ENCODE assay signal across 26 cellular contexts in genomic region chr9:114166606-114167572, GRCh38. TPM values are rescaled to one million over a fixed set of nuclear protein-coding genes. Genes with fewer than 3 reads are reported as not detected.
A peak's percentile ranks its signal among the peaks of the same experiment; 100 is the strongest.
DNase-seq lines count a peak whose midpoint lies in the region; ATAC-seq, FAIRE-seq and TF ChIP-seq lines count a peak whose summit lies in the region.
"Had no signal": no experiment of that assay in that cellular context is flagged by ENCODE, and none has a peak within 500 bp of the region (broad histone marks: within the 10 kb centered on the region; RNA-seq: fewer than 3 reads in every experiment).

No MANE protein-coding gene starts in this region.

- H2BK5ac ChIP-seq in neuronal stem cell (ENCODE audit: low read length), result no peak overlapping the region

- peaks cover 26% of the 10 kb centered on the region for H4K20me1 ChIP-seq in HepG2 (ENCODE audit: insufficient read depth, low read length)
- no peaks in the 10 kb centered on the region for H4K20me1 ChIP-seq in endothelial cell of umbilical vein (replicated peaks; ENCODE audit: control insufficient read depth, extremely low read depth, insufficient read depth, low read length)

- intact Hi-C loops in HepG2 (cut with micrococcal nuclease; ENCODE audit: unreplicated experiment) (no loop called here), right lobe of liver (cut with DNase I) (no loop called here), endothelial cell of umbilical vein (cut with micrococcal nuclease) (no loop called here)

- H2AK5ac ChIP-seq in neuronal stem cell (ENCODE audit: low read depth, low read length), result no peak overlapping the region

- no peaks in the 10 kb centered on the region for H3K27me3 ChIP-seq in HepG2 (ENCODE audit: control insufficient read depth in 1 of 2, insufficient read depth in 2 of 2, low read length in 2 of 2)
- H3K27me3 ChIP-seq in right lobe of liver, result no peaks in the 10 kb centered on the region
- no peaks in the 10 kb centered on the region for H3K27me3 ChIP-seq in endothelial cell of umbilical vein (ENCODE audit: control insufficient read depth in 2 of 2, insufficient read depth in 2 of 2, low read length in 2 of 2)
- no peaks in the 10 kb centered on the region for H3K27me3 ChIP-seq in neuronal stem cell (ENCODE audit: control insufficient read depth in 3 of 3, insufficient read depth in 3 of 3, low read depth in 1 of 3, low read length in 3 of 3)
- H3K27me3 ChIP-seq: pancreas, tibial nerve had no signal

- H3K4me3 ChIP-seq in HepG2 (replicated peaks in 1 of 3; ENCODE audit: insufficient read depth in 1 of 3, low read depth in 2 of 3, low read length in 3 of 3) (no peak overlapping the region), right lobe of liver (no peak overlapping the region), endothelial cell of umbilical vein (replicated peaks in 1 of 3; ENCODE audit: insufficient read depth in 1 of 3, low read depth in 1 of 3, low read length in 3 of 3) (no peak overlapping the region), neuronal stem cell (ENCODE audit: low read length in 2 of 2) (no peak overlapping the region)
- H3K4me3 ChIP-seq: A549, left ventricle myocardium inferior, pancreas, tibial nerve had no signal

- no peak overlapping the region for H3K4ac ChIP-seq in neuronal stem cell (ENCODE audit: low read length)

- H4K91ac ChIP-seq in neuronal stem cell (ENCODE audit: low read depth, low read length, poor library complexity), result no peak overlapping the region

- H3K27ac ChIP-seq in HepG2 (ENCODE audit: extremely low read length, insufficient read depth, low read length) (no peak overlapping the region), right lobe of liver (no peak overlapping the region), endothelial cell of umbilical vein (ENCODE audit: insufficient read depth, low read depth, low read length) (no peak overlapping the region), neuronal stem cell (replicated peaks; ENCODE audit: low read length) (peak overlapping the region; percentile 35)
- H3K27ac ChIP-seq: A549, HL-60, left ventricle myocardium inferior, pancreas had no signal

- H3K79me1 ChIP-seq in neuronal stem cell (ENCODE audit: low read depth, low read length), result no peaks in the 10 kb centered on the region

- DNase-seq in HepG2 (ENCODE audit: low spot score), result no peak
- no peak for DNase-seq in right lobe of liver
- DNase-seq in endothelial cell of umbilical vein (ENCODE audit: low read depth, low spot score), result peak; percentile 28
- no peak for DNase-seq in neuronal stem cell (ENCODE audit: low spot score)
- DNase-seq in stimulated activated CD4-positive, alpha-beta T cell treated with anti-CD3 and anti-CD28 coated beads, Interleukin-4, amount 100 ng/mL, for 24 hours, result no peak
- no peak for DNase-seq in hepatic stellate cell (ENCODE audit: low spot score)
- DNase-seq in NCI-H524 treated with DMSO at 0.1 percent for 48 hours (lab: John Stamatoyannopoulos, UW), result no peak
- DNase-seq in epidermal melanocyte (ENCODE audit: insufficient read length, low spot score), result no peak
- DNase-seq: activated B cell treated with CpG ODN at 0.5 μM for 24 hours; activated naive CD4-positive, alpha-beta T cell treated with anti-CD3 and anti-CD28 coated beads, Interleukin-2, amount 10 ng/mL, durations not matched to agents 7 days and 5 days; amniotic stem cell; DMS79; left ventricle myocardium inferior; NCI-H1092 treated with DMSO at 0.1 percent for 48 hours; NCI-H1930; NCI-H226; NCI-H82; stimulated activated naive CD8-positive, alpha-beta T cell treated with anti-CD3 and anti-CD28 coated beads, Interleukin-15, amount 100 ng/mL, for 72 hours had no signal

- H4K8ac ChIP-seq in neuronal stem cell (ENCODE audit: low read depth, low read length), result no peak overlapping the region

- no TSS peak for BruUV-seq in HepG2 (replicated peaks; lab: Mats Ljungman, UMichigan)
- no TSS peak for BruUV-seq in endothelial cell of umbilical vein (replicated peaks; lab: Mats Ljungman, UMichigan)

- TF ChIP-seq CTCF in HepG2 (CRISPR knock-in tag; IDR thresholded peaks at IDR 0.05) (no peak), right lobe of liver (IDR thresholded peaks at IDR 0.05) (no peak), endothelial cell of umbilical vein (IDR thresholded peaks at IDR 0.05; ENCODE audit: extremely low read depth in 1 of 2, insufficient read depth in 1 of 2, low read depth in 1 of 2, low read length in 2 of 2) (no peak)

- H3K4me2 ChIP-seq in HepG2 (ENCODE audit: low read depth, low read length), result no peak overlapping the region
- no peak overlapping the region for H3K4me2 ChIP-seq in endothelial cell of umbilical vein (ENCODE audit: insufficient read depth, low read length)
- no peak overlapping the region for H3K4me2 ChIP-seq in neuronal stem cell (ENCODE audit: insufficient read depth, low read length, poor library complexity, severe bottlenecking)
- H3K4me2 ChIP-seq: A549 had no signal

- in situ Hi-C loops in HepG2 (cut with HindIII; ENCODE audit: extremely low pct_ligation_motif_present, low pct_unique_long_range_greater_than_20kb), result no loop called here

- H3K9me1 ChIP-seq in endothelial cell of umbilical vein (replicated peaks; ENCODE audit: control insufficient read depth, extremely low read depth, insufficient read depth, low read length), result no peaks in the 10 kb centered on the region

- WGBS in HepG2 (ENCODE audit: low lambda C conversion rate), result 92% methylated on average over 7 of the region's 8 CpGs
- WGBS in right lobe of liver (ENCODE audit: insufficient coverage, low coverage, low lambda C conversion rate, missing lambda C conversion rate), result 71% methylated on average over 1 of the region's 8 CpGs
- WGBS in neuronal stem cell (ENCODE audit: extremely low coverage in 2 of 2, insufficient read length in 2 of 2, insufficient replicate concordance in 1 of 2), 2 donors, result no CpG with 5 or more reads among the region's 8 CpGs

- H3K9me3 ChIP-seq in HepG2 (ENCODE audit: low read length), result no peaks in the 10 kb centered on the region
- no peaks in the 10 kb centered on the region for H3K9me3 ChIP-seq in right lobe of liver
- H3K9me3 ChIP-seq in endothelial cell of umbilical vein (replicated peaks; ENCODE audit: control insufficient read depth, insufficient read depth, low read length), result no peaks in the 10 kb centered on the region
- H3K9me3 ChIP-seq in neuronal stem cell (replicated peaks in 1 of 2; ENCODE audit: control insufficient read depth in 2 of 2, insufficient read depth in 1 of 2, low read depth in 1 of 2, low read length in 2 of 2), result peaks cover 0 to 2% of the 10 kb centered on the region in 2 donors
- H3K9me3 ChIP-seq: A549, left ventricle myocardium inferior, pancreas, tibial nerve had no signal

- H3K14ac ChIP-seq in neuronal stem cell (ENCODE audit: low read length), result no peak overlapping the region

- FAIRE-seq in HepG2 (lab: Jason Lieb, UNC) (no peak), endothelial cell of umbilical vein (lab: Jason Lieb, UNC) (no peak)
- FAIRE-seq: A549, bronchial epithelial cell, endometrium, pancreas had no signal

- CTCF ChIA-PET in HepG2 (lab: Yijun Ruan, JAX; ENCODE audit: low intra/inter-chr PET ratio, low total read pairs) (no interaction called here), endothelial cell of umbilical vein (lab: Charles Lee) (interaction anchor here (0.6 to 1.2 kb wide), 4 partner anchors 12 to 124 kb away, joined by 3 to 9 read pairs (median 4); partner anchors contain the start of gene COL27A1)

- dilution Hi-C loops in endothelial cell of umbilical vein (cut with MboI; ENCODE audit: extremely low pct_ligation_motif_present, low sequenced_read_pairs), result no loop called here

- H3K23ac ChIP-seq in neuronal stem cell (ENCODE audit: low read depth, low read length, poor library complexity), result no peak overlapping the region

- H2BK15ac ChIP-seq in neuronal stem cell (ENCODE audit: low read length), result no peak overlapping the region

- POLR2A ChIA-PET in HepG2 (lab: Yijun Ruan, JAX), result no interaction called here
- POLR2A ChIA-PET in endothelial cell of umbilical vein (lab: Charles Lee), result no interaction called here

- ATAC-seq in HepG2 (no peak), right lobe of liver (no peak)
- ATAC-seq: A549; HCT116; pancreas; stimulated activated naive CD8-positive, alpha-beta T cell treated with anti-CD3 and anti-CD28 coated beads, Interleukin-15, amount 100 ng/mL, for 72 hours had no signal

- TF ChIP-seq EP300 in HepG2 (IDR thresholded peaks at IDR 0.05; ENCODE audit: low read depth in 2 of 2, low read length in 2 of 2), result no peak
- TF ChIP-seq EP300 in HepG2 (CRISPR knock-in tag; IDR thresholded peaks at IDR 0.05; ENCODE audit: borderline replicate concordance), result no peak

- no peak overlapping the region for H3K9ac ChIP-seq in HepG2 (ENCODE audit: insufficient read depth, low read depth, low read length)
- H3K9ac ChIP-seq in endothelial cell of umbilical vein (replicated peaks; ENCODE audit: extremely low read depth, insufficient read depth, low read length), result no peak overlapping the region
- no peak overlapping the region for H3K9ac ChIP-seq in neuronal stem cell (ENCODE audit: low read depth, low read length, poor library complexity)

- H2BK120ac ChIP-seq in neuronal stem cell (ENCODE audit: low read depth, low read length), result no peak overlapping the region

- H3K79me2 ChIP-seq in HepG2 (ENCODE audit: insufficient read depth, low read length) (peaks cover 51% of the 10 kb centered on the region), endothelial cell of umbilical vein (ENCODE audit: control insufficient read depth, insufficient read depth, low read length) (peaks cover 12% of the 10 kb centered on the region)

- H2BK12ac ChIP-seq in neuronal stem cell (ENCODE audit: low read length), result no peak overlapping the region

- TF ChIP-seq RAD21 in HepG2 (CRISPR knock-in tag; IDR thresholded peaks at IDR 0.05), result no peak

- H3K4me1 ChIP-seq in HepG2 (ENCODE audit: insufficient read depth, low read length), result peaks cover 33% of the 10 kb centered on the region
- peaks cover 0 to 30% (median 14%) of the 10 kb centered on the region in 4 donors for H3K4me1 ChIP-seq in right lobe of liver
- H3K4me1 ChIP-seq in endothelial cell of umbilical vein (ENCODE audit: control insufficient read depth, extremely low read depth, insufficient read depth, low read length), result peaks cover 2% of the 10 kb centered on the region
- peaks cover 28 to 39% of the 10 kb centered on the region in 2 donors for H3K4me1 ChIP-seq in neuronal stem cell (ENCODE audit: control insufficient read depth in 2 of 2, insufficient read depth in 1 of 2, low read depth in 1 of 2, low read length in 2 of 2)

- no peak overlapping the region for H2AFZ ChIP-seq in HepG2 (ENCODE audit: low read length)
- no peak overlapping the region for H2AFZ ChIP-seq in endothelial cell of umbilical vein (ENCODE audit: low read depth, low read length)
- H2AFZ ChIP-seq in neuronal stem cell (ENCODE audit: low read length), result no peak overlapping the region

- H3K36me3 ChIP-seq in HepG2 (replicated peaks in 1 of 2; ENCODE audit: control insufficient read depth in 1 of 2, insufficient read depth in 2 of 2, low read length in 2 of 2), result peaks cover 32 to 76% of the 10 kb centered on the region in 2 experiments
- H3K36me3 ChIP-seq in right lobe of liver, result no peaks in the 10 kb centered on the region
- peaks cover 0 to 7% of the 10 kb centered on the region in 2 experiments for H3K36me3 ChIP-seq in endothelial cell of umbilical vein (ENCODE audit: control insufficient read depth in 2 of 2, extremely low read depth in 1 of 2, insufficient read depth in 2 of 2, low read length in 2 of 2)
- H3K36me3 ChIP-seq in neuronal stem cell (replicated peaks in 1 of 2; ENCODE audit: control insufficient read depth in 2 of 2, insufficient read depth in 2 of 2, low read length in 2 of 2), result peaks cover 0 to 13% of the 10 kb centered on the region in 2 donors
- H3K36me3 ChIP-seq: left ventricle myocardium inferior, pancreas had no signal

- TF ChIP-seq POLR2A in HepG2 (IDR thresholded peaks at IDR 0.05; ENCODE audit: insufficient read depth in 1 of 2, low read depth in 2 of 2, low read length in 2 of 2), result no peak
- no peak for TF ChIP-seq POLR2A in right lobe of liver (IDR thresholded peaks at IDR 0.05)
- no peak for TF ChIP-seq POLR2A in endothelial cell of umbilical vein (IDR thresholded peaks at IDR 0.05; ENCODE audit: low read depth, low read length)

- H3K18ac ChIP-seq in neuronal stem cell (ENCODE audit: low read length), result no peak overlapping the region

RNA-seq across cellular contexts. Expression of gene COL27A1, which starts 11.6 kb away (rescaled TPM):
- 13.1 and 71.3 TPM in 2 replicates for total RNA-seq in HepG2 (2016; rRNA removed; fragmentation: Illumina TruSeq; extraction: Trizol)
- total RNA-seq in HepG2 (2016; cell fraction: cytosol; rRNA removed; fragmentation: Illumina TruSeq; extraction: Trizol; ENCODE audit: low read depth), result 24.4 and 27.4 TPM in 2 replicates
- total RNA-seq in HepG2 (2016; cell fraction: insoluble cytoplasmic fraction; rRNA removed; fragmentation: Illumina TruSeq; extraction: Trizol), result 11.3 and 76.4 TPM in 2 replicates
- total RNA-seq in HepG2 (2016; cell fraction: membrane; rRNA removed; fragmentation: Illumina TruSeq; extraction: Trizol), result 17.0 and 18.6 TPM in 2 replicates
- total RNA-seq in HepG2 (2016; cell fraction: nucleus; rRNA removed; fragmentation: Illumina TruSeq; extraction: Trizol), result 127 and 145 TPM in 2 replicates
- polyA plus RNA-seq in HepG2 (2011; rRNA removed), result 89.1 and 105 TPM in 2 replicates
- polyA plus RNA-seq in HepG2 (2011; cell fraction: cytosol; rRNA removed), result 8.5 and 16.4 TPM in 2 replicates
- 1,276 and 1,843 TPM in 2 replicates for polyA plus RNA-seq in HepG2 (2011; cell fraction: nucleus; rRNA removed)
- polyA plus RNA-seq in HepG2 (2012), result 63.8 and 83.6 TPM in 2 replicates
- 2.0 and 2.7 TPM in 2 replicates for polyA plus RNA-seq in HepG2 (2016; cell fraction: cytosol; fragmentation: Illumina TruSeq; extraction: Trizol; ENCODE audit: low read depth)
- 13.5 and 15.6 TPM in 2 replicates for polyA plus RNA-seq in HepG2 (2016; cell fraction: insoluble cytoplasmic fraction; fragmentation: Illumina TruSeq; extraction: Trizol; ENCODE audit: low read depth)
- polyA plus RNA-seq in HepG2 (2016; cell fraction: membrane; fragmentation: Illumina TruSeq; extraction: Trizol; ENCODE audit: low read depth), result 4.3 and 4.5 TPM in 2 replicates
- 665 and 720 TPM in 2 replicates for polyA plus RNA-seq in HepG2 (2016; cell fraction: nucleus; fragmentation: Illumina TruSeq; extraction: Trizol; ENCODE audit: insufficient read depth, low read depth)
- polyA minus RNA-seq in HepG2 (2011; rRNA and poly(A)+ RNA removed; ENCODE audit: low replicate concordance), result 11.6 and 59.4 TPM in 2 replicates
- polyA minus RNA-seq in HepG2 (2011; cell fraction: cytosol; rRNA and poly(A)+ RNA removed), result 5.5 and 10.9 TPM in 2 replicates
- 155 and 169 TPM in 2 replicates for polyA minus RNA-seq in HepG2 (2011; cell fraction: nucleus; rRNA and poly(A)+ RNA removed)
- 10 to 100 TPM; 11.8 to 51.9 (median 29.3) TPM for total RNA-seq in right lobe of liver
- 48.6 and 49.1 TPM in 2 replicates for total RNA-seq in endothelial cell of umbilical vein
- 14.7 and 14.9 TPM in 2 replicates for polyA plus RNA-seq in endothelial cell of umbilical vein
- polyA plus RNA-seq in endothelial cell of umbilical vein (2011; cell fraction: cytosol; rRNA removed), result 5.1 and 7.1 TPM in 2 replicates
- polyA plus RNA-seq in endothelial cell of umbilical vein (2011; cell fraction: nucleus; rRNA removed), result 147 and 157 TPM in 2 replicates
- polyA plus RNA-seq in endothelial cell of umbilical vein (2012), result 30.8 and 37.0 TPM in 2 replicates
- 17.6 and 18.7 TPM in 2 replicates for polyA minus RNA-seq in endothelial cell of umbilical vein
- 1.4 TPM for polyA minus RNA-seq in endothelial cell of umbilical vein (2011; cell fraction: cytosol; rRNA and poly(A)+ RNA removed)
- 54.5 and 60.8 TPM in 2 replicates for polyA minus RNA-seq in endothelial cell of umbilical vein (2011; cell fraction: nucleus; rRNA and poly(A)+ RNA removed)
- polyA plus RNA-seq in neuronal stem cell (2013, experiment 1 of 2), result 11.1 TPM
- 11.1 TPM for polyA plus RNA-seq in neuronal stem cell (2013, experiment 2 of 2)
- total RNA-seq: OCI-LY7 had no signal
